ENCODE assay signal across 8 cellular contexts in the genomic region with DNA sequence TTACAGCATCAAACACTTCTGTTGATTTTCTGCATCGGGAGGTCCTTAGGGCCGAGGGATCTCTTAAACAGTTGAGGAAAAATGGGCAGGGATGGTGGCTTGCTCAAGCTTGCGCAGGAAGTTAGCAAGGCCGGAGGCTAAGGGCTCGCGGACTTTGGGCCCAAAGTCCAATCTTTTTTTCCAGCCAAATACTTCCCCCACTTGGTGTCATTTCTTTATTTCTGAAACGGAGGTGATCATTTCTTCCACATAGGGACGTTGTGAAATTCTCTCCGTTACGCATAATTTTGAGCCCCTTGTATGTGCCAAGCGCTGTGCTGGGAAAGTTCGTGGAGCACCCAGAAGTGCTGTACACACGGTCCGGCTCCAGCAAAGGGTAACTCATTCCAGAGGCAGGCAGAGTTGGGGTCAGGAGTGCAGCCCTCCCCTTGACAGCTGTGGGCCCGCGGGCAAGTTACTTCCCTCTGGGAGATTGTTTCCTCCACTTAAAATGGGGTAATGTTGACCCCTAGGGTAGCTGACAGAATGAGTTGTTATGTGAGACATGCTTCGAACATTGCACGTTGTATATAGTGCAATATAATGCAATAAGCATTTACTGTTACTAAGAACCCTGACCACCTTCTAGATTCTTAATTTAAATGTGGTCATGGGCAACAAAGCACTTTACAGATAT. TPM values are rescaled to one million over a fixed set of nuclear protein-coding genes. Genes with fewer than 3 reads are reported as not detected.
A peak's percentile ranks its signal among the peaks of the same experiment; 100 is the strongest.
DNase-seq lines count a peak whose midpoint lies in the region; ATAC-seq and TF ChIP-seq lines count a peak whose summit lies in the region.

No MANE protein-coding gene starts in this region.

- H3K9me3 ChIP-seq in tibial nerve = no peaks in the 10 kb centered on the region

- peaks cover 0 to 69% (median 26%) of the 10 kb centered on the region in 4 donors for H3K4me1 ChIP-seq in tibial nerve

- TF ChIP-seq CTCF in tibial nerve (IDR thresholded peaks at IDR 0.05) = no peak

- H3K36me3 Mint-ChIP-seq in stimulated activated naive CD8-positive, alpha-beta T cell treated with anti-CD3 and anti-CD28 coated beads, Interleukin-15, Interleukin-2, amounts not matched to agents 100 ng/mL and 50 ng/mL, for 24 hours (ENCODE audit: low read depth) = peaks cover 43% of the 10 kb centered on the region
- H3K36me3 Mint-ChIP-seq in activated naive CD8-positive, alpha-beta T cell treated with anti-CD3 and anti-CD28 coated beads, Interleukin-2, amount 10 ng/mL, durations not matched to agents 7 days and 5 days = peaks cover 24% of the 10 kb centered on the region

- H3K27me3 Mint-ChIP-seq in stimulated activated naive CD8-positive, alpha-beta T cell treated with anti-CD3 and anti-CD28 coated beads, Interleukin-15, Interleukin-2, amounts not matched to agents 100 ng/mL and 50 ng/mL, for 24 hours = no peaks in the 10 kb centered on the region
- peaks cover 4% of the 10 kb centered on the region for H3K27me3 Mint-ChIP-seq in activated naive CD8-positive, alpha-beta T cell treated with anti-CD3 and anti-CD28 coated beads, Interleukin-2, amount 10 ng/mL, durations not matched to agents 7 days and 5 days

- POLR2A ChIA-PET in activated naive CD8-positive, alpha-beta T cell treated with anti-CD3 and anti-CD28 coated beads, Interleukin-2, amount 10 ng/mL, durations not matched to agents 7 days and 5 days (lab: Charles Lee) = interaction anchor here (0.6 to 4.3 kb wide), 8 partner anchors 8 to 56 kb away, joined by 3 to 59 read pairs (median 6); partner anchors contain the start of gene ATF4

- H3K4me3 Mint-ChIP-seq in stimulated activated naive CD8-positive, alpha-beta T cell treated with anti-CD3 and anti-CD28 coated beads, Interleukin-15, Interleukin-2, amounts not matched to agents 100 ng/mL and 50 ng/mL, for 24 hours = peak overlapping the region; percentile 91
- peak overlapping the region; percentile 100 for H3K4me3 Mint-ChIP-seq in activated naive CD8-positive, alpha-beta T cell treated with anti-CD3 and anti-CD28 coated beads, Interleukin-2, amount 10 ng/mL, durations not matched to agents 7 days and 5 days

- peaks cover 39% of the 10 kb centered on the region for H3K4me1 Mint-ChIP-seq in stimulated activated naive CD8-positive, alpha-beta T cell treated with anti-CD3 and anti-CD28 coated beads, Interleukin-15, Interleukin-2, amounts not matched to agents 100 ng/mL and 50 ng/mL, for 24 hours (ENCODE audit: low read depth)
- H3K4me1 Mint-ChIP-seq in activated naive CD8-positive, alpha-beta T cell treated with anti-CD3 and anti-CD28 coated beads, Interleukin-2, amount 10 ng/mL, durations not matched to agents 7 days and 5 days = peaks cover 34% of the 10 kb centered on the region

- peaks cover 0 to 40% (median 19%) of the 10 kb centered on the region in 3 donors for H3K36me3 ChIP-seq in tibial nerve

- WGBS in tibial nerve, 2 donors = 6 to 10% methylated on average over 18 of the region's 18 CpGs

- TF ChIP-seq POLR2A in tibial nerve (IDR thresholded peaks at IDR 0.05) = no peak

- H3K27me3 ChIP-seq in layer of hippocampus (ENCODE audit: control insufficient read depth, insufficient read depth, low read length) = no peaks in the 10 kb centered on the region
- H3K27me3 ChIP-seq in tibial nerve = no peaks in the 10 kb centered on the region

- no peaks in the 10 kb centered on the region for H3K9me3 Mint-ChIP-seq in stimulated activated naive CD8-positive, alpha-beta T cell treated with anti-CD3 and anti-CD28 coated beads, Interleukin-15, Interleukin-2, amounts not matched to agents 100 ng/mL and 50 ng/mL, for 24 hours
- no peaks in the 10 kb centered on the region for H3K9me3 Mint-ChIP-seq in activated naive CD8-positive, alpha-beta T cell treated with anti-CD3 and anti-CD28 coated beads, Interleukin-2, amount 10 ng/mL, durations not matched to agents 7 days and 5 days

- peak overlapping the region; percentile 89 for H3K27ac Mint-ChIP-seq in stimulated activated naive CD8-positive, alpha-beta T cell treated with anti-CD3 and anti-CD28 coated beads, Interleukin-15, Interleukin-2, amounts not matched to agents 100 ng/mL and 50 ng/mL, for 24 hours
- H3K27ac Mint-ChIP-seq in activated naive CD8-positive, alpha-beta T cell treated with anti-CD3 and anti-CD28 coated beads, Interleukin-2, amount 10 ng/mL, durations not matched to agents 7 days and 5 days = peak overlapping the region; percentile 65

- peak overlapping the region; percentile 89 for H3K27ac ChIP-seq in layer of hippocampus (ENCODE audit: low read depth, low read length)
- peak overlapping the region; percentile 6 to 95 (median 86) for H3K27ac ChIP-seq in tibial nerve

- H3K4me3 ChIP-seq in tibial nerve = peak overlapping the region; percentile 70 to 97 (median 88)

- no peak for DNase-seq in stimulated activated naive CD8-positive, alpha-beta T cell treated with anti-CD3 and anti-CD28 coated beads, Interleukin-15, Interleukin-2, amounts not matched to agents 100 U/mL and 50 U/mL, for 24 hours
- no peak for DNase-seq in activated naive CD8-positive, alpha-beta T cell treated with anti-CD3 and anti-CD28 coated beads, Interleukin-2, amount 10 ng/mL, durations not matched to agents 7 days and 5 days
- DNase-seq in tibial nerve (ENCODE audit: low spot score in 2 of 2) (no peak), NCI-H446 (lab: John Stamatoyannopoulos, UW) (no peak), GM19238 (ENCODE audit: insufficient read length, low spot score) (no peak)

- no peak for ATAC-seq in stimulated activated naive CD8-positive, alpha-beta T cell treated with anti-CD3 and anti-CD28 coated beads, Interleukin-15, Interleukin-2, amounts not matched to agents 100 U/mL and 50 U/mL, for 24 hours
- ATAC-seq in activated naive CD8-positive, alpha-beta T cell treated with anti-CD3 and anti-CD28 coated beads, Interleukin-2, amount 10 ng/mL, durations not matched to agents 7 days and 5 days (ENCODE audit: low read depth) = no peak
- ATAC-seq in HG02938 (IDR thresholded peaks at IDR 0.05; ENCODE audit: unreplicated experiment) = no peak

- TF ChIP-seq EP300 in tibial nerve (IDR thresholded peaks at IDR 0.05) = no peak

RNA-seq across cellular contexts. Expression of gene MIEF1, which starts 0.8 kb away (rescaled TPM):
- total RNA-seq in activated naive CD8-positive, alpha-beta T cell treated with anti-CD3 and anti-CD28 coated beads, Interleukin-2, amount 10 ng/mL, durations not matched to agents 7 days and 5 days = 10 to 100 TPM; 33.9 to 40.0 TPM
- total RNA-seq in tibial nerve = 10 to 100 TPM; 18.0 to 38.2 (median 26.9) TPM

RNA-seq across cellular contexts. Expression of gene ATF4, which starts 17.4 kb away (rescaled TPM):
- 100 to 1,000 TPM; 413 to 424 TPM for total RNA-seq in activated naive CD8-positive, alpha-beta T cell treated with anti-CD3 and anti-CD28 coated beads, Interleukin-2, amount 10 ng/mL, durations not matched to agents 7 days and 5 days
- 100 to 1,000 TPM; 347 to 405 (median 390) TPM for total RNA-seq in tibial nerve

RNA-seq across cellular contexts. Expression of gene RPS19BP1, which starts 29.6 kb away (rescaled TPM):
- total RNA-seq in activated naive CD8-positive, alpha-beta T cell treated with anti-CD3 and anti-CD28 coated beads, Interleukin-2, amount 10 ng/mL, durations not matched to agents 7 days and 5 days = 10 to 100 TPM; 66.5 to 71.4 TPM
- total RNA-seq in tibial nerve = 100 to 1,000 TPM; 178 to 206 (median 197) TPM

RNA-seq across cellular contexts. Expression of gene MGAT3, which starts 46.1 kb away (rescaled TPM):
- total RNA-seq in activated naive CD8-positive, alpha-beta T cell treated with anti-CD3 and anti-CD28 coated beads, Interleukin-2, amount 10 ng/mL, durations not matched to agents 7 days and 5 days = 1 to 10 TPM; 7.0 to 7.2 TPM
- total RNA-seq in tibial nerve = 10 to 100 TPM; 26.2 to 32.7 (median 32.2) TPM
